1 cellular context compared by ENCODE assay signal in genomic region chr12:4649358-4649661, GRCh38.
TF ChIP-seq lines count a peak whose summit lies in the region.

No MANE protein-coding gene starts in this region.

TF ChIP-seq in HCT116, 20 proteins besides CTCF, POLR2A, EP300 and RAD21 (continued from another document):
- TF ChIP-seq, protein P1, sequence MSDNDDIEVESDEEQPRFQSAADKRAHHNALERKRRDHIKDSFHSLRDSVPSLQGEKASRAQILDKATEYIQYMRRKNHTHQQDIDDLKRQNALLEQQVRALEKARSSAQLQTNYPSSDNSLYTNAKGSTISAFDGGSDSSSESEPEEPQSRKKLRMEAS (IDR thresholded peaks at IDR 0.05): no peak
- TF ChIP-seq SRF (IDR thresholded peaks at IDR 0.05; ENCODE audit: low read depth): no peak
- no peak for TF ChIP-seq CBX3 (IDR thresholded peaks at IDR 0.05; ENCODE audit: low read depth)
- TF ChIP-seq JUND (IDR thresholded peaks at IDR 0.05): no peak
- no peak for TF ChIP-seq ZFX (IDR thresholded peaks at IDR 0.05)
- no peak for TF ChIP-seq EZH2 (IDR thresholded peaks at IDR 0.05)
- TF ChIP-seq, protein P2, sequence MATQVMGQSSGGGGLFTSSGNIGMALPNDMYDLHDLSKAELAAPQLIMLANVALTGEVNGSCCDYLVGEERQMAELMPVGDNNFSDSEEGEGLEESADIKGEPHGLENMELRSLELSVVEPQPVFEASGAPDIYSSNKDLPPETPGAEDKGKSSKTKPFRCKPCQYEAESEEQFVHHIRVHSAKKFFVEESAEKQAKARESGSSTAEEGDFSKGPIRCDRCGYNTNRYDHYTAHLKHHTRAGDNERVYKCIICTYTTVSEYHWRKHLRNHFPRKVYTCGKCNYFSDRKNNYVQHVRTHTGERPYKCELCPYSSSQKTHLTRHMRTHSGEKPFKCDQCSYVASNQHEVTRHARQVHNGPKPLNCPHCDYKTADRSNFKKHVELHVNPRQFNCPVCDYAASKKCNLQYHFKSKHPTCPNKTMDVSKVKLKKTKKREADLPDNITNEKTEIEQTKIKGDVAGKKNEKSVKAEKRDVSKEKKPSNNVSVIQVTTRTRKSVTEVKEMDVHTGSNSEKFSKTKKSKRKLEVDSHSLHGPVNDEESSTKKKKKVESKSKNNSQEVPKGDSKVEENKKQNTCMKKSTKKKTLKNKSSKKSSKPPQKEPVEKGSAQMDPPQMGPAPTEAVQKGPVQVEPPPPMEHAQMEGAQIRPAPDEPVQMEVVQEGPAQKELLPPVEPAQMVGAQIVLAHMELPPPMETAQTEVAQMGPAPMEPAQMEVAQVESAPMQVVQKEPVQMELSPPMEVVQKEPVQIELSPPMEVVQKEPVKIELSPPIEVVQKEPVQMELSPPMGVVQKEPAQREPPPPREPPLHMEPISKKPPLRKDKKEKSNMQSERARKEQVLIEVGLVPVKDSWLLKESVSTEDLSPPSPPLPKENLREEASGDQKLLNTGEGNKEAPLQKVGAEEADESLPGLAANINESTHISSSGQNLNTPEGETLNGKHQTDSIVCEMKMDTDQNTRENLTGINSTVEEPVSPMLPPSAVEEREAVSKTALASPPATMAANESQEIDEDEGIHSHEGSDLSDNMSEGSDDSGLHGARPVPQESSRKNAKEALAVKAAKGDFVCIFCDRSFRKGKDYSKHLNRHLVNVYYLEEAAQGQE (IDR thresholded peaks at IDR 0.05; ENCODE audit: low read depth): no peak
TF ChIP-seq in HCT116: peak in this region for 0.
